In the genomic region with DNA sequence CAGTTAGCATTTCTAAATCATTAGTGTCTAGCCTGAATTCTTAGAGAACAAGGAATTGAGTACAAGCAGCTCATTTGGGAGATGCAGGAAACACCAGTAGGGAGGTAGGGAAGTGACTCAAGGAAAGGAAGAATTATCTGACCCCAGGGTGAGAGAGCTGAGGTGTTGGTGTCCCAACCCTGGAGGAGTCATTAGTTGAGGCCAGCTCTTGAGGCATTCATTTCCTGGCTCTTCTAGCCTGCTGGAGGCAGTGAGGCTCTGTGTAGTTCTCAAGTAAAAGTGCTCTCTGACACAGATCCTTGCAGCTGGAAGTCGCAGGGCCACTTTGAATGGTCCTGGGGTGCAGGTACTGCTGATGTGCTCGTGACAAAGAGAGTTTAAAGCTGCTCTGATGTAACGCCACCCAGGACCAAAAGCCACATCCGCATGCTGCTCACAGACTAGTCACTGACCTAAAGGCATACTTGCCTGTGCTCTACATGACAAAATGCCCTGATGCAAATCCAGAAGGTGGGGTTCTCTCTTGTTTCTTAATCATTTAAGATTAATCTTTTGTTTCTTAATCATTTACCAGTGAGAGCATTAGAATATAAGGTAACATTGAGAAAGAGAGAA, we compare ENCODE assay signal across 2 cellular contexts.
TF ChIP-seq lines count a peak whose summit lies in the region.

No MANE protein-coding gene starts in this region.

TF ChIP-seq in IMR-90, 13 proteins besides CTCF, POLR2A, EP300 and RAD21:
- TF ChIP-seq MAFK (IDR thresholded peaks at IDR 0.05; ENCODE audit: low read depth, low read length) (no peak), NFE2L2 (IDR thresholded peaks at IDR 0.05; ENCODE audit: low read depth, low read length) (no peak), BHLHE40 (IDR thresholded peaks at IDR 0.05; ENCODE audit: low read depth, low read length) (no peak), FOS (IDR thresholded peaks at IDR 0.05; ENCODE audit: low read depth, low read length) (no peak), RCOR1 (IDR thresholded peaks at IDR 0.05; ENCODE audit: insufficient replicate concordance, low read length) (no peak), ELK1 (IDR thresholded peaks at IDR 0.05; ENCODE audit: borderline replicate concordance, low read depth, low read length) (no peak), CHD1 (IDR thresholded peaks at IDR 0.05; ENCODE audit: low read depth, low read length) (no peak), CEBPB (IDR thresholded peaks at IDR 0.05; ENCODE audit: low read depth, low read length) (no peak), RFX5 (IDR thresholded peaks at IDR 0.05; ENCODE audit: low read depth, low read length) (no peak), SMC3 (IDR thresholded peaks at IDR 0.05; ENCODE audit: low read depth, low read length) (no peak), MXI1 (IDR thresholded peaks at IDR 0.05; ENCODE audit: borderline replicate concordance, low read depth, low read length) (no peak), MAZ (IDR thresholded peaks at IDR 0.05; ENCODE audit: borderline replicate concordance, low read depth, low read length) (no peak), USF2 (IDR thresholded peaks at IDR 0.05; ENCODE audit: low read depth, low read length) (no peak)

TF ChIP-seq in endothelial cell of umbilical vein, 7 proteins besides CTCF, POLR2A, EP300 and RAD21:
- TF ChIP-seq EZH2 (IDR thresholded peaks at IDR 0.05; ENCODE audit: borderline replicate concordance, low read depth, low read length, severe bottlenecking), result no peak
- TF ChIP-seq JUN (IDR thresholded peaks at IDR 0.05; ENCODE audit: borderline replicate concordance, insufficient read depth, insufficient read length, low read depth), result peak; percentile 51
- peak; percentile 81 for TF ChIP-seq FOS (IDR thresholded peaks at IDR 0.05; ENCODE audit: borderline replicate concordance, insufficient read depth, low read length)
- no peak for TF ChIP-seq MYC (IDR thresholded peaks at IDR 0.05; ENCODE audit: low read depth, low read length)
- no peak for TF ChIP-seq MAX (IDR thresholded peaks at IDR 0.05; ENCODE audit: insufficient read depth, insufficient read length)
- peak; percentile 27 for TF ChIP-seq GATA2 (IDR thresholded peaks at IDR 0.05; ENCODE audit: insufficient read depth, insufficient read length, low read depth, low read length)
- peak; percentile 55 for TF ChIP-seq POLR2AphosphoS5 (IDR thresholded peaks at IDR 0.05; ENCODE audit: insufficient read depth, low read depth, low read length)
TF ChIP-seq in endothelial cell of umbilical vein: peak in this region for 4.
